In the genomic region with DNA sequence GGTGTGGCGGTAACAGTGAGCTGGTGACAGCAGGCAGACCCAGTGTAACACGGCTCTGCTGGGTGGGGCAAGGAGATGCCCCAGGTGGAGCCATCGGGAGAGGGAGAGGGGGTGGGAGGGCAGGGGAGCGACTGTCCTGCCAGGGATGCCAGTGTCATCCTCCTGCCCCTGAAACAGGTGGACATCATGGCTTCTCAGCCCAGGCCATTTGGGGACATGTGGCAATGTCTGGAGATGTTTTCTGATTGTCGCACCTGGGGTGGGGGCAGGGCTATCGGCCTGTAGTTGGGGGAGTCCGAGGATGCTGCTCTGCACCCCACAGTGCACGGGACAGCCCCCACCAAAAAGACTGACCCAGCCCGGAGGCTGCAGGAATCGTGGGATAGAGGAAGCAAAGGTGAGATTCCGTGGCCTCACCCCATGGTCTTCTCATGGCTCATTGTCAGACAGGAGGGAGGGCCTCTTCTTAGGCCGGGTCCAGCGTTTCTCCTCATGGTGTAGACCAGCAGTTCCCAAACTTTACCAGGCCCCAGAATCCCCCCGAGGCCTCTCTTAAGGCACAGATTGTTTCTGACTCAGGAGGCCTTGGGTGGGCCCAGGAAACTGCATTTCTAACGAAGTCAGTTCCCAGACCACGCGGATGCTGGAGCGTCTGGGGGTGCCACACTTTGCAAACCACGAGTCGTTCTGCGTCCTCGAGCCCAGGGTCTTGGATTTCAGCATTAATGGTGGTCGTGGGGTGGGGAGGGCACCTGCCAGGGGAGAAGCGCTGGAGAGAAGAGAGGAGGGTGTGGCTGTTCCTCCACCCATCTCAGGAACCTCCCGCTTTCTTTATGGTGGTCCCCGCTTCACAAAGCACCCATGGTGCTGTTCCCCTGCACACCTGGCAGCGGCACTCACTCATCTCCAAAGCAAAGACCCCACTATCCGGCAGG, we compare ENCODE assay signal across 18 cellular contexts. TPM values are rescaled to one million over a fixed set of nuclear protein-coding genes. Genes with fewer than 3 reads are reported as not detected.
DNase-seq lines count a peak whose midpoint lies in the region; ATAC-seq, FAIRE-seq and TF ChIP-seq lines count a peak whose summit lies in the region.
"Had no signal": no experiment of that assay in that cellular context is flagged by ENCODE, and none has a peak within 500 bp of the region (broad histone marks: within the 10 kb centered on the region; RNA-seq: fewer than 3 reads in every experiment).

No MANE protein-coding gene starts in this region.

- H3K9ac ChIP-seq in astrocyte (ENCODE audit: low read length) (peak overlapping the region; percentile 23), neural progenitor cell (no peak overlapping the region)

- 68 to 85% (median 83%) methylated on average over 28 of the region's 28 CpGs for WGBS in spleen, 5 donors

- ATAC-seq in stimulated activated naive CD8-positive, alpha-beta T cell treated with anti-CD3 and anti-CD28 coated beads, Interleukin-15, Interleukin-2, amounts not matched to agents 100 U/mL and 50 U/mL, for 24 hours: no peak
- ATAC-seq: PC-3 had no signal

- H3K27me3 ChIP-seq in H7 (ENCODE audit: control insufficient read depth, insufficient read depth, low read length) (no peaks in the 10 kb centered on the region), astrocyte (ENCODE audit: insufficient read depth, low read length) (no peaks in the 10 kb centered on the region), neural progenitor cell (no peaks in the 10 kb centered on the region), spleen (replicated peaks in 1 of 7) (no peaks in the 10 kb centered on the region)

- H3K9me3 ChIP-seq in astrocyte (ENCODE audit: insufficient read depth, low read depth, low read length) (no peaks in the 10 kb centered on the region), neural progenitor cell (ENCODE audit: low read depth) (no peaks in the 10 kb centered on the region), spleen (no peaks in the 10 kb centered on the region)

- no peaks in the 10 kb centered on the region for H3K36me3 ChIP-seq in H7 (replicated peaks; ENCODE audit: control insufficient read depth, insufficient read depth, low read length)
- H3K36me3 ChIP-seq in astrocyte (ENCODE audit: insufficient read depth, low read length): peaks cover 23% of the 10 kb centered on the region
- H3K36me3 ChIP-seq in neural progenitor cell: no peaks in the 10 kb centered on the region
- no peaks in the 10 kb centered on the region for H3K36me3 ChIP-seq in spleen

- peak overlapping the region; percentile 78 for H3K4me3 Mint-ChIP-seq in astrocyte (ENCODE audit: unreplicated experiment)
- no peak overlapping the region for H3K4me3 Mint-ChIP-seq in neural progenitor cell
- H3K4me3 Mint-ChIP-seq: CD4-positive, alpha-beta T cell had no signal

- H2AFZ ChIP-seq in astrocyte (ENCODE audit: low read depth, low read length) (no peak overlapping the region), neural progenitor cell (replicated peaks) (no peak overlapping the region)

- no peaks in the 10 kb centered on the region for H3K9me3 Mint-ChIP-seq in astrocyte (ENCODE audit: unreplicated experiment)
- no peaks in the 10 kb centered on the region for H3K9me3 Mint-ChIP-seq in neural progenitor cell
- H3K9me3 Mint-ChIP-seq: CD4-positive, alpha-beta T cell had no signal

- H3K27ac Mint-ChIP-seq in astrocyte (ENCODE audit: unreplicated experiment): peak overlapping the region; percentile 88
- peak overlapping the region; percentile 15 for H3K27ac Mint-ChIP-seq in neural progenitor cell
- H3K27ac Mint-ChIP-seq: CD4-positive, alpha-beta T cell had no signal

- peaks cover 36% of the 10 kb centered on the region for H3K4me1 ChIP-seq in astrocyte (ENCODE audit: insufficient read depth, low read length)
- H3K4me1 ChIP-seq in neural progenitor cell: no peaks in the 10 kb centered on the region
- H3K4me1 ChIP-seq in spleen: peaks cover 0 to 11% (median 0%) of the 10 kb centered on the region in 6 donors

- H4K20me1 ChIP-seq in astrocyte (ENCODE audit: insufficient read depth, low read length): peaks cover 90% of the 10 kb centered on the region
- peaks cover 3% of the 10 kb centered on the region for H4K20me1 ChIP-seq in neural progenitor cell (ENCODE audit: low read depth)

- peaks cover 9% of the 10 kb centered on the region for H3F3A ChIP-seq in neural progenitor cell (ENCODE audit: low read depth)

- H3K4me1 Mint-ChIP-seq in astrocyte (ENCODE audit: low read depth, unreplicated experiment): peaks cover 45% of the 10 kb centered on the region
- peaks cover 10% of the 10 kb centered on the region for H3K4me1 Mint-ChIP-seq in neural progenitor cell

- DNase-seq in H7 (peak; percentile 33), astrocyte (ENCODE audit: low read depth) (no peak), neural progenitor cell (ENCODE audit: low spot score) (no peak), spleen (peak; percentile 46), dermis blood vessel endothelial cell (no peak), GM12892 (ENCODE audit: insufficient read length) (no peak)
- DNase-seq in stimulated activated naive CD4-positive, alpha-beta T cell (lab: John Stamatoyannopoulos, UW): no peak
- no peak for DNase-seq in stimulated activated naive CD8-positive, alpha-beta T cell treated with anti-CD3 and anti-CD28 coated beads, Interleukin-15, Interleukin-2, amounts not matched to agents 100 U/mL and 50 U/mL, for 24 hours
- DNase-seq: ACHN; CD4-positive, alpha-beta T cell; KBM-7; NCI-H1417 treated with DMSO at 0.1 percent for 48 hours; NCI-H2029; NCI-H2171 treated with DMSO at 0.1 percent for 48 hours; NCI-H446 treated with DMSO at 0.1 percent for 48 hours; NCI-H774; PC-3 had no signal

- FAIRE-seq in astrocyte (lab: Jason Lieb, UNC) (no peak), GM12892 (lab: Jason Lieb, UNC) (no peak)

- H3K4me3 ChIP-seq in H7 (ENCODE audit: insufficient read depth, low read depth, low read length) (no peak overlapping the region), astrocyte (ENCODE audit: insufficient read depth, low read depth, low read length) (no peak overlapping the region), neural progenitor cell (no peak overlapping the region), spleen (no peak overlapping the region)
- H3K4me3 ChIP-seq: SK-N-MC had no signal

- intact Hi-C loops in spleen (cut with DNase I; ENCODE audit: low total_unique reads): no loop called here

- TF ChIP-seq POLR2A in spleen (IDR thresholded peaks at IDR 0.05): no peak
- TF ChIP-seq POLR2A in GM12892 (IDR thresholded peaks at IDR 0.05; ENCODE audit: low read depth, low read length): no peak

- H3K27me3 Mint-ChIP-seq in astrocyte (ENCODE audit: low read depth, unreplicated experiment) (no peaks in the 10 kb centered on the region), neural progenitor cell (ENCODE audit: insufficient read depth, low read depth) (peaks cover 4% of the 10 kb centered on the region)
- H3K27me3 Mint-ChIP-seq: CD4-positive, alpha-beta T cell had no signal

- TF ChIP-seq CTCF in astrocyte (IDR thresholded peaks at IDR 0.05; ENCODE audit: insufficient read depth, low read depth, low read length): no peak
- TF ChIP-seq CTCF in neural progenitor cell (IDR thresholded peaks at IDR 0.05): no peak
- TF ChIP-seq CTCF in spleen (IDR thresholded peaks at IDR 0.05 in 8 of 11, conservative IDR thresholded peaks at IDR 0.05 in 3 of 11): no peak

- no peak overlapping the region for H3K4me2 ChIP-seq in astrocyte (ENCODE audit: low read length)
- H3K4me2 ChIP-seq in neural progenitor cell: no peak overlapping the region

- no peak overlapping the region for H3K27ac ChIP-seq in astrocyte (ENCODE audit: low read depth, low read length)
- no peak overlapping the region for H3K27ac ChIP-seq in neural progenitor cell
- no peak overlapping the region for H3K27ac ChIP-seq in spleen
- H3K27ac ChIP-seq: SK-N-MC had no signal

- H3K36me3 Mint-ChIP-seq in astrocyte (ENCODE audit: low read depth, unreplicated experiment) (peaks cover 12% of the 10 kb centered on the region), neural progenitor cell (no peaks in the 10 kb centered on the region)

- peaks cover 91% of the 10 kb centered on the region for H3K79me2 ChIP-seq in astrocyte (ENCODE audit: insufficient read depth, low read length)
- H3K79me2 ChIP-seq in neural progenitor cell (ENCODE audit: low read depth): no peaks in the 10 kb centered on the region

RNA-seq across cellular contexts. Expression of gene COL5A1, which starts 11.0 kb away (rescaled TPM):
- 10.1 and 11.3 TPM in 2 replicates for total RNA-seq in H7 (2014; rRNA removed; shearing (Covaris generic))
- total RNA-seq in astrocyte: 1,055 and 1,568 TPM in 2 replicates
- total RNA-seq in neural progenitor cell (ENCODE audit: low replicate concordance): 6.1 and 14.2 TPM in 2 replicates
- total RNA-seq in spleen: 10 to 100 TPM; 14.6 to 50.6 (median 28.9) TPM
- 10 to 100 TPM in 1 of 3 donors, 1 to 10 TPM in 2; 2.6 to 12.2 (median 3.1) TPM for polyA plus RNA-seq in spleen
- total RNA-seq in dermis blood vessel endothelial cell: 8.0 and 9.5 TPM in 2 replicates
- polyA plus RNA-seq in GM12892 (2012; ENCODE audit: missing spikeins): 3.1 TPM

Comparison
In these comparisons a context has a peak if more than half of its experiments do, and no peak if none do; other contexts are left out.
1. DNase-seq: peak in H7 (single experiment) and spleen (single experiment); none in astrocyte (single experiment), neural progenitor cell (single experiment), stimulated activated naive CD4-positive, alpha-beta T cell (0 of 6), dermis blood vessel endothelial cell (single experiment), GM12892 (single experiment) and stimulated activated naive CD8-positive, alpha-beta T cell treated with anti-CD3 and anti-CD28 coated beads, Interleukin-15, Interleukin-2, amounts not matched to agents 100 U/mL and 50 U/mL, for 24 hours (single experiment).
2. RNA of gene COL5A1, which starts 11.0 kb away (total RNA-seq): 1,055 to 1,568 TPM in astrocyte; 14.6 to 50.6 TPM in spleen, 10.1 to 11.3 TPM in H7, 8.0 to 9.5 TPM in dermis blood vessel endothelial cell and 6.1 to 14.2 TPM in neural progenitor cell; every median in the first group is over 10 times any median in the second.